8 cellular contexts compared by ENCODE assay signal in the genomic region with DNA sequence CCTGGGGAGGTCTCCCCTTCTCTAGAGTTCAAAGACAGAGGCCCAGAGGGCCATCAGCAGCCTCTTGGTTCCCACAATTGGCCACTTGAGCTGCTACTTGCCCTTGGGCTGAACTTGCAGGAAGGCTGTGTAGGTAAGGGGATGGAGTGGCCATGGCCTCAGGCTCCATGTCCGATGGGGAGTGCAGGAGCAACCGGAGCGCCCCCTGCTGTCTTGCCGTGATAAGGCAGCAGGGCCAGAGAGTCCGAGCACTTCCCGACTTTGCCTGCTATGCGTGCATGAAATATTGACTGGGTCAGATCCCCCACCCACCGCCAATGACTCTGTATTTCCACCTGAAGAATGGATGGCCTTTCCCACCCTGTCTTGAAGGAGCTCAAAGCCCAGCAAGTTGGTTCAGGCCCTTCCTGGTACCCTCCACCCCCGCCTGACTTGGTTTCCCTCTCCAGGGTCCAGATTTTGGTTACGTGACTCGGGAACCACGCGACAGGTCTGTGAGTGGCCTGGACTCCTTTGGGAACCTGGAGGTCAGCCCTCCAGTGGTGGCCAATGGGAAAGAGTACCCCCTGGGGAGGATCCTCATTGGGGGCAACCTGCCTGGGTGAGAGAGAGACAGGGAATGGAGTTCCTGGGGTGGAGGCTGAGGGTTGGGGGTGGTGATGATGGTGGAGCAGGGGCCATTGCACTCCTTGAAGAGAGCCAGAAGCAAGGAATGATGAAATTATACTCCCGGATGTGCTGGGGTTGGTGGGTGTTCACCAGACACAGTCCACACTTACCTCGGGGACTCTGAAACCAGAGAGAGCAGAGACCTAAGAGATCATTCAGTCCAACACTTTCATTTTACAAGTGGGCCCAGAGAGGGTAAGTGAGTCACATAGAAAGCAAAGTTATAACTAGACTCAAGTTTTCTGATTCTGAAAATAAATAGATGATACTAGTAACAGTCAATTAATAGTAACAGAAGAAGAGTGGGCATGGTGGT. TPM values are rescaled to one million over a fixed set of nuclear protein-coding genes. Genes with fewer than 3 reads are reported as not detected.
A peak's percentile ranks its signal among the peaks of the same experiment; 100 is the strongest.
DNase-seq lines count a peak whose midpoint lies in the region; ATAC-seq, FAIRE-seq and TF ChIP-seq lines count a peak whose summit lies in the region.

No MANE protein-coding gene starts in this region.

- intact Hi-C loops in transverse colon (cut with DNase I; ENCODE audit: low total_unique reads), result no loop called here

- H3K9me3 ChIP-seq in adipocyte (ENCODE audit: control insufficient read depth, low read length), result no peaks in the 10 kb centered on the region
- no peaks in the 10 kb centered on the region for H3K9me3 ChIP-seq in keratinocyte (ENCODE audit: control insufficient read depth, low read depth, low read length)
- H3K9me3 ChIP-seq in transverse colon, result no peaks in the 10 kb centered on the region

- dilution Hi-C loops in keratinocyte (cut with MboI; ENCODE audit: extremely low pct_ligation_motif_present, low sequenced_read_pairs), result no loop called here

- in situ Hi-C loops in transverse colon (cut with MboI; ENCODE audit: low pct_ligation_motif_present in 1 of 4, low pct_unique_long_range_greater_than_20kb in 1 of 4, low sequenced_read_pairs in 3 of 4), result no loop called here

- H2AFZ ChIP-seq in keratinocyte (ENCODE audit: control insufficient read depth, low read length), result no peak overlapping the region

- no peak for TF ChIP-seq EP300 in transverse colon (IDR thresholded peaks at IDR 0.05; ENCODE audit: low read depth)

- H3K79me2 ChIP-seq in keratinocyte (ENCODE audit: control insufficient read depth, insufficient read depth, low read length), result no peaks in the 10 kb centered on the region

- DNase-seq in COLO829 (ENCODE audit: low spot score) (peak; percentile 87), NCI-H2227 (lab: John Stamatoyannopoulos, UW; ENCODE audit: unreplicated experiment) (peak; percentile 60), adipocyte (ENCODE audit: low read depth) (peak; percentile 9), keratinocyte (ENCODE audit: low read depth, low spot score) (no peak), transverse colon (peak; percentile 74)
- no peak for DNase-seq in activated CD4-positive, CD25-positive, alpha-beta regulatory T cell (lab: John Stamatoyannopoulos, UW)

- no peaks in the 10 kb centered on the region for H4K20me1 ChIP-seq in keratinocyte (ENCODE audit: control insufficient read depth, extremely low read depth, insufficient read depth, low read length)

- 55 to 80% methylated on average over 1 to 15 of the region's 15 CpGs for WGBS in transverse colon (ENCODE audit: low coverage in 1 of 2), 2 donors

- H3K4me1 ChIP-seq in adipocyte (ENCODE audit: control insufficient read depth, insufficient read depth, low read length), result no peaks in the 10 kb centered on the region
- peaks cover 14% of the 10 kb centered on the region for H3K4me1 ChIP-seq in keratinocyte (ENCODE audit: control insufficient read depth, extremely low read depth, insufficient read depth, low read length)
- peaks cover 0 to 9% (median 0%) of the 10 kb centered on the region in 4 donors for H3K4me1 ChIP-seq in transverse colon

- H3K27me3 ChIP-seq in adipocyte (replicated peaks; ENCODE audit: control insufficient read depth, insufficient read depth, low read length) (peaks cover 47% of the 10 kb centered on the region), keratinocyte (ENCODE audit: control insufficient read depth, extremely low read depth, insufficient read depth, low read length) (no peaks in the 10 kb centered on the region), transverse colon (peaks cover 12% of the 10 kb centered on the region)

- H3K9ac ChIP-seq in adipocyte (ENCODE audit: low read length), result no peak overlapping the region
- no peak overlapping the region for H3K9ac ChIP-seq in keratinocyte (ENCODE audit: control insufficient read depth, extremely low read depth, insufficient read depth, low read length)

- FAIRE-seq in keratinocyte (lab: Jason Lieb, UNC), result peak; percentile 64

- peak; percentile 69 to 90 (median 80) for TF ChIP-seq CTCF in keratinocyte (optimal IDR thresholded peaks at IDR 0.05 in 1 of 3, IDR thresholded peaks at IDR 0.05 in 1 of 3, conservative IDR thresholded peaks at IDR 0.05 in 1 of 3; ENCODE audit: extremely low read depth in 1 of 3, insufficient read depth in 2 of 3, low read length in 3 of 3)
- peak; percentile 45 to 71 (median 65) for TF ChIP-seq CTCF in transverse colon (IDR thresholded peaks at IDR 0.05)

- no peak overlapping the region for H3K4me2 ChIP-seq in keratinocyte (ENCODE audit: control insufficient read depth, extremely low read depth, insufficient read depth, low read depth, low read length)

- TF ChIP-seq POLR2A in transverse colon (IDR thresholded peaks at IDR 0.05), result no peak

- H3K36me3 ChIP-seq in adipocyte (ENCODE audit: control insufficient read depth, insufficient read depth, low read length, severe bottlenecking) (no peaks in the 10 kb centered on the region), keratinocyte (ENCODE audit: control insufficient read depth in 2 of 2, extremely low read depth in 1 of 2, insufficient read depth in 2 of 2, low read length in 2 of 2) (peaks cover 0 to 1% of the 10 kb centered on the region in 2 experiments), transverse colon (no peaks in the 10 kb centered on the region)

- H3K27ac ChIP-seq in keratinocyte (ENCODE audit: control insufficient read depth, insufficient read depth, low read length) (no peak overlapping the region), transverse colon (no peak overlapping the region)

- H3K4me3 ChIP-seq in adipocyte (ENCODE audit: low read length) (no peak overlapping the region), keratinocyte (ENCODE audit: control insufficient read depth in 2 of 3, extremely low read depth in 1 of 3, insufficient read depth in 2 of 3, low read depth in 1 of 3, low read length in 3 of 3) (no peak overlapping the region), transverse colon (no peak overlapping the region)

- ATAC-seq in GM19351 (IDR thresholded peaks at IDR 0.05; ENCODE audit: unreplicated experiment), result peak; percentile 79
- ATAC-seq in HG03095 (IDR thresholded peaks at IDR 0.05; ENCODE audit: unreplicated experiment), result no peak

- no peaks in the 10 kb centered on the region for H3K9me1 ChIP-seq in keratinocyte (ENCODE audit: control insufficient read depth, extremely low read depth, insufficient read depth, low read length)

RNA-seq across cellular contexts. Expression of a gene that starts 25.6 kb away (rescaled TPM):
- polyA plus RNA-seq in keratinocyte, result 4.2 to 6.1 TPM (median 5.2 TPM) in 3 replicates
- 0.30 TPM for polyA plus RNA-seq in keratinocyte (2011; ENCODE audit: low read depth)
- polyA plus RNA-seq in keratinocyte (2011; cell fraction: cytosol; rRNA removed), result 2.7 and 3.6 TPM in 2 replicates
- 5.7 and 7.7 TPM in 2 replicates for polyA plus RNA-seq in keratinocyte (2011; cell fraction: nucleus; rRNA removed)
- 0.72 and 5.7 TPM in 2 replicates for polyA plus RNA-seq in keratinocyte (2012; ENCODE audit: low replicate concordance)
- polyA minus RNA-seq in keratinocyte, result 7.2 to 13.8 TPM (median 9.6 TPM) in 3 replicates
- polyA minus RNA-seq in keratinocyte (2011; cell fraction: cytosol; rRNA and poly(A)+ RNA removed), result 5.4 TPM
- polyA minus RNA-seq in keratinocyte (2011; cell fraction: nucleus; rRNA and poly(A)+ RNA removed), result 3.7 and 5.0 TPM in 2 replicates
- total RNA-seq in transverse colon, result not detected

RNA-seq across cellular contexts. Expression of a gene that starts 33.5 kb away (rescaled TPM):
- polyA plus RNA-seq in keratinocyte, result 0.03 to 0.32 TPM (median 0.05 TPM) in 3 replicates
- not detected for polyA plus RNA-seq in keratinocyte (2011; ENCODE audit: low read depth)
- 0.04 TPM in 1 of 2 replicates, not detected in the other for polyA plus RNA-seq in keratinocyte (2011; cell fraction: cytosol; rRNA removed)
- polyA plus RNA-seq in keratinocyte (2011; cell fraction: nucleus; rRNA removed), result not detected in 2 replicates
- 0.05 TPM in 1 of 2 replicates, not detected in the other for polyA plus RNA-seq in keratinocyte (2012; ENCODE audit: low replicate concordance)
- polyA minus RNA-seq in keratinocyte, result 1.6 TPM in 1 of 3 replicates, not detected in the others
- not detected for polyA minus RNA-seq in keratinocyte (2011; cell fraction: cytosol; rRNA and poly(A)+ RNA removed)
- not detected in 2 replicates for polyA minus RNA-seq in keratinocyte (2011; cell fraction: nucleus; rRNA and poly(A)+ RNA removed)
- not detected for total RNA-seq in transverse colon

Comparison
In these comparisons a context has a peak if more than half of its experiments do, and no peak if none do; other contexts are left out.
1. DNase-seq: peak in COLO829 (single experiment), NCI-H2227 (single experiment), adipocyte (single experiment) and transverse colon (single experiment); none in keratinocyte (single experiment) and activated CD4-positive, CD25-positive, alpha-beta regulatory T cell (0 of 4).